ENCODE assay signal across 16 cellular contexts in genomic region chr2:30450025-30450424, GRCh38.
"Had no signal": no experiment of that assay in that cellular context is flagged by ENCODE, and none has a peak within 500 bp of the region (broad histone marks: within the 10 kb centered on the region; RNA-seq: fewer than 3 reads in every experiment).

No MANE protein-coding gene starts in this region.

- H3K36me3 Mint-ChIP-seq: mesothelial cell of epicardium had no signal

- H3K4me3 ChIP-seq: adrenal gland, cardiac muscle cell, esophagus muscularis mucosa, hepatocyte, neural progenitor cell, thyroid gland had no signal

- H3K9ac ChIP-seq: neural progenitor cell had no signal

- DNase-seq: activated naive CD4-positive, alpha-beta T cell treated with anti-CD3 and anti-CD28 coated beads, Interleukin-2, amount 10 ng/mL, durations not matched to agents 7 days and 5 days; activated T-cell treated with anti-CD3 and anti-CD28 coated beads for 4 hours; adrenal gland; effector CD4-positive, alpha-beta T cell; islet precursor cell; thyroid gland had no signal

- H3K27me3 Mint-ChIP-seq: activated naive CD4-positive, alpha-beta T cell treated with anti-CD3 and anti-CD28 coated beads, Interleukin-2, amount 10 ng/mL, durations not matched to agents 7 days and 5 days; stimulated activated memory B cell treated with anti-CD40 and anti-IgM and Interleukin-4, amounts not matched to agents 10 μg/mL and 1 μg/mL and 100 μg/mL, for 72 hours had no signal

- H3K27me3 ChIP-seq: adrenal gland, cardiac muscle cell, esophagus muscularis mucosa, hepatocyte, neural progenitor cell, thyroid gland had no signal

- H3K27ac ChIP-seq: adrenal gland, cardiac muscle cell, esophagus muscularis mucosa, hepatocyte, neural progenitor cell, thyroid gland had no signal

- H3K4me3 Mint-ChIP-seq: activated naive CD4-positive, alpha-beta T cell treated with anti-CD3 and anti-CD28 coated beads, Interleukin-2, amount 10 ng/mL, durations not matched to agents 7 days and 5 days; mesothelial cell of epicardium; neural progenitor cell; stimulated activated memory B cell treated with anti-CD40 and anti-IgM and Interleukin-4, amounts not matched to agents 10 μg/mL and 1 μg/mL and 100 μg/mL, for 72 hours had no signal

- H3K9me3 Mint-ChIP-seq: activated naive CD4-positive, alpha-beta T cell treated with anti-CD3 and anti-CD28 coated beads, Interleukin-2, amount 10 ng/mL, durations not matched to agents 7 days and 5 days; activated T-helper 2 cell treated with anti-CD3 and anti-CD28 coated beads, Interferon-gamma antibody, Interleukin-2, Interleukin-4, amounts not matched to agents 10 μg/mL and 5 μg/mL and 100 μg/mL, durations not matched to agents 14 hours and 24 hours and 36 hours; mesothelial cell of epicardium; neural progenitor cell; stimulated activated memory B cell treated with anti-CD40 and anti-IgM and Interleukin-4, amounts not matched to agents 10 μg/mL and 1 μg/mL and 100 μg/mL, for 72 hours had no signal

- H3K36me3 ChIP-seq: adrenal gland, cardiac muscle cell, esophagus muscularis mucosa, neural progenitor cell, thyroid gland had no signal

- FAIRE-seq: colon, TTC549, urothelium cell line had no signal

- ATAC-seq: stimulated activated memory B cell treated with anti-CD40 and anti-IgM and Interleukin-4, amounts not matched to agents 10 μg/mL and 1 μg/mL and 100 μg/mL, for 72 hours had no signal

- H3K27ac Mint-ChIP-seq: activated naive CD4-positive, alpha-beta T cell treated with anti-CD3 and anti-CD28 coated beads, Interleukin-2, amount 10 ng/mL, durations not matched to agents 7 days and 5 days; activated T-helper 2 cell treated with anti-CD3 and anti-CD28 coated beads, Interferon-gamma antibody, Interleukin-2, Interleukin-4, amounts not matched to agents 10 μg/mL and 5 μg/mL and 100 μg/mL, durations not matched to agents 14 hours and 24 hours and 36 hours; mesothelial cell of epicardium; neural progenitor cell; stimulated activated memory B cell treated with anti-CD40 and anti-IgM and Interleukin-4, amounts not matched to agents 10 μg/mL and 1 μg/mL and 100 μg/mL, for 72 hours had no signal

- H3K9me3 ChIP-seq: adrenal gland, esophagus muscularis mucosa, thyroid gland had no signal
